In the genomic region with DNA sequence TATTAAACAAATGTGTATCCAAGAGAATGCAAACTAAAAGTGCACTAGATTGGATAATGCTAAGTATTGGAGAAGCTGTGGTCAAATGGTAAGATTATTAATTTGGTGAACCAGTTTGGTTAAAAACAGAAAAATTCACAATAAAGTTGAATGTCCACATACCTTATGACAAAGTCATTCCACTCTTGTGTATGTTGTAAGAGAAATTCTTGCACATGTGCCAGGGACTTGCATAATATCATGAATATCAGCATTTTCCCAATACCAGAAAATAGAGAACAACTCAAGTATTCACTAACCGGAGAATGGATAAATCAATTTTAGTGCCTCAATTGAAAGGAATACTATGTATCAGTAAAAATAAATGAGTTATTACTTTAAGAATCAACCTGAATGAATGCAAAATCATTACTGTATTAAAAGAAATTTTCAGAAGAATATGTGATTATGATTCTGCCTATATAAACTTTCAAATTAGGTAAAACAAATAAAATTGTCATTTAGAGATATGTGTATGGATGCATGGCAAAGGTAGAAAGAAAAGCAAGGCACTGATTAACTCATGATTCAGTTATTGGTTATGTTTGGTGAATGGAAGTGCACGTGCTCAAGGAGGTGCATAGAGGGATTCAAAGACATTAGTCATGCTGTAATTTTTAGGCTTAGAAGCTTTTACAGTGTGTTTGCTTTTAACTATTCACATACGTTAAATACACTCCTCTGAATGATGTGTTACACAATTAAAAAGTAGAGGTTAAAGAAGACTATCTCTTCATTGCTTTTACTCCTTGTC, we compare ENCODE assay signal across 14 cellular contexts.
A peak's percentile ranks its signal among the peaks of the same experiment; 100 is the strongest.
DNase-seq lines count a peak whose midpoint lies in the region; ATAC-seq and TF ChIP-seq lines count a peak whose summit lies in the region.
"Had no signal": no experiment of that assay in that cellular context is flagged by ENCODE, and none has a peak within 500 bp of the region (broad histone marks: within the 10 kb centered on the region; RNA-seq: fewer than 3 reads in every experiment).

No MANE protein-coding gene starts in this region.

- H3K27me3 Mint-ChIP-seq in HFFc6 (ENCODE audit: insufficient read depth) (no peaks in the 10 kb centered on the region), type B pancreatic cell (no peaks in the 10 kb centered on the region)
- H3K27me3 Mint-ChIP-seq: stimulated activated naive CD8-positive, alpha-beta T cell treated with anti-CD3 and anti-CD28 coated beads, Interleukin-15, amount 100 ng/mL, for 72 hours had no signal

- peaks cover 4% of the 10 kb centered on the region; the same call in 1 of the 2 replicates for H3K36me3 ChIP-seq in ACC112 (ENCODE audit: insufficient read depth, low read length)
- H3K36me3 ChIP-seq in hepatocyte (replicated peaks; ENCODE audit: insufficient read depth, low read depth), result no peaks in the 10 kb centered on the region

- 76% methylated on average over 3 of the region's 3 CpGs for WGBS in hepatocyte (ENCODE audit: low lambda C conversion rate, missing lambda C conversion rate)

- no peaks in the 10 kb centered on the region for H3K9me2 ChIP-seq in hepatocyte (replicated peaks; ENCODE audit: insufficient read depth)

- in situ Hi-C loops in astrocyte of the spinal cord (cut with HindIII; ENCODE audit: low sequenced_read_pairs), result no loop called here

- H3K9me3 Mint-ChIP-seq in HFFc6 (peaks cover 5% of the 10 kb centered on the region; the same call in 1 of the 2 replicates), type B pancreatic cell (no peaks in the 10 kb centered on the region)
- H3K9me3 Mint-ChIP-seq: activated naive CD4-positive, alpha-beta T cell treated with anti-CD3 and anti-CD28 coated beads for 36 hours; stimulated activated naive CD8-positive, alpha-beta T cell treated with anti-CD3 and anti-CD28 coated beads, Interleukin-15, amount 100 ng/mL, for 72 hours had no signal

- H3K27me3 ChIP-seq in ACC112 (ENCODE audit: insufficient read depth, low read length) (no peaks in the 10 kb centered on the region), foreskin keratinocyte (no peaks in the 10 kb centered on the region), hepatocyte (no peaks in the 10 kb centered on the region)

- peak; percentile 91 for ATAC-seq in foreskin keratinocyte

- H3K27ac ChIP-seq in ACC112 (ENCODE audit: low read depth, low read length) (peak overlapping the region; percentile 88), foreskin keratinocyte (no peak overlapping the region), hepatocyte (no peak overlapping the region)

- H2AFZ ChIP-seq in ACC112 (ENCODE audit: low read length, unreplicated experiment) (peak overlapping the region; percentile 86), hepatocyte (no peak overlapping the region)

- H4K20me1 ChIP-seq in hepatocyte (ENCODE audit: insufficient read depth, poor library complexity, severe bottlenecking), result no peaks in the 10 kb centered on the region

- H3K27ac Mint-ChIP-seq in HFFc6 (peak overlapping the region; percentile 53), type B pancreatic cell (no peak overlapping the region)
- H3K27ac Mint-ChIP-seq: activated naive CD4-positive, alpha-beta T cell treated with anti-CD3 and anti-CD28 coated beads for 36 hours; stimulated activated naive CD8-positive, alpha-beta T cell treated with anti-CD3 and anti-CD28 coated beads, Interleukin-15, amount 100 ng/mL, for 72 hours had no signal

- H3K4me1 Mint-ChIP-seq in HFFc6 (ENCODE audit: low read depth) (peaks cover 67% of the 10 kb centered on the region), type B pancreatic cell (ENCODE audit: unreplicated experiment) (no peaks in the 10 kb centered on the region)
- H3K4me1 Mint-ChIP-seq: stimulated activated naive CD8-positive, alpha-beta T cell treated with anti-CD3 and anti-CD28 coated beads, Interleukin-15, amount 100 ng/mL, for 72 hours had no signal

- H3K4me3 ChIP-seq in ACC112 (ENCODE audit: low read depth, low read length) (peak overlapping the region; percentile 13; the same call in 1 of the 2 replicates), astrocyte of the spinal cord (ENCODE audit: low read depth, low read length) (no peak overlapping the region), hepatocyte (no peak overlapping the region)
- H3K4me3 ChIP-seq: smooth muscle cell had no signal

- peaks cover 5% of the 10 kb centered on the region; the same call in 1 of the 2 replicates for H3K36me3 Mint-ChIP-seq in HFFc6 (ENCODE audit: low read depth)
- no peaks in the 10 kb centered on the region for H3K36me3 Mint-ChIP-seq in type B pancreatic cell

- peaks cover 39% of the 10 kb centered on the region for H3K4me1 ChIP-seq in ACC112 (ENCODE audit: control insufficient read depth, insufficient read depth, low read length, unreplicated experiment)
- peaks cover 25% of the 10 kb centered on the region for H3K4me1 ChIP-seq in foreskin keratinocyte
- no peaks in the 10 kb centered on the region for H3K4me1 ChIP-seq in hepatocyte (ENCODE audit: insufficient read depth)

- H3K79me2 ChIP-seq in ACC112 (ENCODE audit: control insufficient read depth, insufficient read depth, low read length, unreplicated experiment) (no peaks in the 10 kb centered on the region), hepatocyte (no peaks in the 10 kb centered on the region)

- H3K4me3 Mint-ChIP-seq in HFFc6 (peak overlapping the region; percentile 14), type B pancreatic cell (no peak overlapping the region)
- H3K4me3 Mint-ChIP-seq: activated naive CD4-positive, alpha-beta T cell treated with anti-CD3 and anti-CD28 coated beads for 36 hours; stimulated activated naive CD8-positive, alpha-beta T cell treated with anti-CD3 and anti-CD28 coated beads, Interleukin-15, amount 100 ng/mL, for 72 hours had no signal

- no peak for TF ChIP-seq CTCF in HFFc6 (IDR thresholded peaks at IDR 0.05)
- TF ChIP-seq CTCF in astrocyte of the spinal cord (IDR thresholded peaks at IDR 0.05; ENCODE audit: low read depth, low read length), result no peak
- TF ChIP-seq CTCF in foreskin keratinocyte (conservative IDR thresholded peaks at IDR 0.05), result no peak
- no peak for TF ChIP-seq CTCF in hepatocyte (IDR thresholded peaks at IDR 0.05; ENCODE audit: poor library complexity)
- no peak for TF ChIP-seq CTCF in type B pancreatic cell (conservative IDR thresholded peaks at IDR 0.05)

- H3K9me3 ChIP-seq in hepatocyte (ENCODE audit: low read depth), result no peaks in the 10 kb centered on the region

- no peak overlapping the region for H3K4me2 ChIP-seq in hepatocyte
- H3K4me2 ChIP-seq: smooth muscle cell had no signal

- DNase-seq in HFFc6 (peak; percentile 63), astrocyte of the spinal cord (ENCODE audit: low read depth, low spot score) (peak; percentile 64), foreskin keratinocyte (peak; percentile 57 to 79), hepatocyte (ENCODE audit: low spot score) (no peak), type B pancreatic cell (ENCODE audit: extremely low spot score, unreplicated experiment) (no peak), cerebellar nuclear complex (lab: John Stamatoyannopoulos, UW) (no peak), amygdala (lab: John Stamatoyannopoulos, UW) (no peak)
- DNase-seq: activated naive CD4-positive, alpha-beta T cell treated with anti-CD3 and anti-CD28 coated beads for 36 hours; KBM-7; NCI-H1436; NCI-H446; stimulated activated naive CD8-positive, alpha-beta T cell treated with anti-CD3 and anti-CD28 coated beads, Interleukin-15, amount 100 ng/mL, for 72 hours had no signal

Comparison
In these comparisons a context has a peak if more than half of its experiments do, and no peak if none do; other contexts are left out.
1. DNase-seq: peak in HFFc6 (single experiment), astrocyte of the spinal cord (single experiment) and foreskin keratinocyte (2 of 2); none in hepatocyte (single experiment), type B pancreatic cell (single experiment), cerebellar nuclear complex (0 of 2) and amygdala (0 of 56).